In the genomic region with DNA sequence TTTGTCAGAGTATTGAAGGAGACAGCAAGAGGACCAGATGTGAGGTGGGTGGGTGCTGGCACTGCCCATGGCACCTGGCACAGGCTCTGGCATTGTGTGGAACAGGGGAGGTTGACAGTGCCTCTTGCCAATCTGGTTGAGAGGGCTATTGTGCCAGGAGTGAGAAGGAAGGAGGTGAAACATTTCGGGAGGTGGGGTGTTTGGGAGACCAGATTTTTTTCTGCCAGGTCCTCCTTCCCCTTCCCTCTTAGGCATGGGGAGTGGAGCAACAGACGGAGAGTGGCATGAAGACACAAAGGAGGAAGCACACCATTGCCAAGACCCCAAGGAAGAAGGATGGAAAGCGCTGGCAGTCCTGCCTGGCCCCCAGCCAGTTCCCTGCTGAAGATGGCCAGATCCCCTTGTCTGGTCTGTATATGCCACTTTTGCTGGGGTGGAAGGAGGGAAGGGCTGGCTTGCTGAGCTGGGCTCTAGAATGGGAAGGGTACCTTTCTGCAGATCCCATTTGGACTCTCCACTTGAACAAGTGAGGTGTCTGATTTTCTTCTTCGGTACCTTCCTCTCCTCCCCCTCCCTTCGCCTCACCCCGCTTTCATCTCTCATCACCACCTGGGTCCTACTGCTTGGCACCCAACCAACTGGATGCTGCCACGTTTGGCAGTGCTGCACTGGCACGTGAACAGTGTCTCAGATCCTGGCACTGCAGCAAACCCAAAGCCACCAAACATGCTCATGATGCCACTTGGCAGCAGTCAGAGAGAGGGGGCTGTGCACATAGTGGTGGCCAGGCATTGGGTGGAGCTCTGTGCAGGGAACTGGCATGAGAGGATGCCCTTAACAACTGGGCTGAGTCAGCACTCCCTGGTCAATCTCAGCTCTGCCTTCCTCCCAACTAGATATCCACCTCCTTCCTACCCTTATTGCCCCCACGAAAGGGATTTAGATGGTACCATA, we compare ENCODE assay signal across 15 cellular contexts. TPM values are rescaled to one million over a fixed set of nuclear protein-coding genes. Genes with fewer than 3 reads are reported as not detected.
DNase-seq lines count a peak whose midpoint lies in the region; ATAC-seq and TF ChIP-seq lines count a peak whose summit lies in the region.
"Had no signal": no experiment of that assay in that cellular context is flagged by ENCODE, and none has a peak within 500 bp of the region (broad histone marks: within the 10 kb centered on the region; RNA-seq: fewer than 3 reads in every experiment).

No MANE protein-coding gene starts in this region.

- H3K36me3 ChIP-seq in testis (ENCODE audit: low read depth, missing control alignments) = no peaks in the 10 kb centered on the region

- WGBS in testis, 2 donors = 93 to 95% methylated on average over 9 of the region's 9 CpGs

- H3K9me3 ChIP-seq in testis = no peaks in the 10 kb centered on the region
- H3K9me3 ChIP-seq: body of pancreas had no signal

- TF ChIP-seq CTCF in coronary artery (IDR thresholded peaks at IDR 0.05) (no peak), omental fat pad (IDR thresholded peaks at IDR 0.05) (no peak), testis (IDR thresholded peaks at IDR 0.05) (no peak)

- intact Hi-C loops in posterior cingulate gyrus (cut with DNase I) = no loop called here
- intact Hi-C loops in testis (cut with DNase I; ENCODE audit: low total_unique reads) = no loop called here

- no peaks in the 10 kb centered on the region for H3K27me3 ChIP-seq in testis
- H3K27me3 ChIP-seq: body of pancreas had no signal

- H3K4me3 ChIP-seq in coronary artery (no peak overlapping the region), testis (no peak overlapping the region)
- H3K4me3 ChIP-seq: body of pancreas, GM23248 had no signal

- ATAC-seq in GM19463 (IDR thresholded peaks at IDR 0.05; ENCODE audit: unreplicated experiment) (no peak), omental fat pad (ENCODE audit: low FRiP score) (no peak)
- ATAC-seq: body of pancreas, foreskin keratinocyte had no signal

- H3K27ac ChIP-seq in coronary artery (no peak overlapping the region), testis (no peak overlapping the region)
- H3K27ac ChIP-seq: body of pancreas, foreskin keratinocyte, GM23248 had no signal

- H3K4me1 ChIP-seq in testis = no peaks in the 10 kb centered on the region
- H3K4me1 ChIP-seq: body of pancreas, foreskin keratinocyte had no signal

- peak; percentile 97 for DNase-seq in G401 (ENCODE audit: low spot score)
- DNase-seq in NCI-H2171 (lab: John Stamatoyannopoulos, UW) = peak; percentile 54
- peak; percentile 63 for DNase-seq in coronary artery (ENCODE audit: low spot score)
- peak; percentile 57 to 96 (median 74) for DNase-seq in posterior cingulate gyrus
- DNase-seq in omental fat pad (ENCODE audit: low spot score) = no peak
- DNase-seq in testis = no peak
- DNase-seq in DMS153 (lab: John Stamatoyannopoulos, UW) = no peak
- DNase-seq: activated gamma-delta T cell treated with Interleukin-2 at 50 U/mL for 16 hours, AML-193, body of pancreas, foreskin keratinocyte, GM23248, NCI-H1417, NCI-H510A had no signal

- TF ChIP-seq POLR2A in testis (IDR thresholded peaks at IDR 0.05) = no peak

- in situ Hi-C loops in G401 (cut with HindIII; ENCODE audit: low sequenced_read_pairs) = no loop called here

RNA-seq across cellular contexts. Expression of gene ZFHX2, which starts 37.3 kb away (rescaled TPM):
- under 0.01 and 0.03 TPM in 2 replicates for total RNA-seq in G401 (2014; rRNA removed; shearing (Covaris generic))
- total RNA-seq in omental fat pad = 1 to 10 TPM in 1 of 4 donors, under 1 TPM in 3; 0.63 to 1.8 (median 0.73) TPM
- total RNA-seq in testis = 10 to 100 TPM in 1 of 2 donors, 1 to 10 TPM in 1; 9.2 to 21.2 TPM
- polyA plus RNA-seq in testis (ENCODE audit: insufficient read depth, low read depth, low replicate concordance) = 34.3 TPM

RNA-seq across cellular contexts. Expression of gene THTPA, which starts 41.8 kb away (rescaled TPM):
- total RNA-seq in G401 (2014; rRNA removed; shearing (Covaris generic)) = 12.9 and 22.2 TPM in 2 replicates
- 10 to 100 TPM; 12.5 to 19.6 (median 16.7) TPM for total RNA-seq in omental fat pad
- total RNA-seq in testis = 10 to 100 TPM; 25.1 to 34.9 TPM
- polyA plus RNA-seq in testis (ENCODE audit: insufficient read depth, low read depth, low replicate concordance) = 60.3 TPM

RNA-seq across cellular contexts. Expression of gene NGDN, which starts 44.8 kb away (rescaled TPM):
- 47.6 and 52.1 TPM in 2 replicates for total RNA-seq in G401 (2014; rRNA removed; shearing (Covaris generic))
- 10 to 100 TPM; 25.4 to 62.3 (median 33.5) TPM for total RNA-seq in omental fat pad
- 10 to 100 TPM; 47.5 to 48.7 TPM for total RNA-seq in testis
- polyA plus RNA-seq in testis (ENCODE audit: insufficient read depth, low read depth, low replicate concordance) = 57.9 TPM

RNA-seq across cellular contexts. Expression of gene AP1G2, which starts 53.3 kb away (rescaled TPM):
- total RNA-seq in G401 (2014; rRNA removed; shearing (Covaris generic)) = 37.0 and 38.9 TPM in 2 replicates
- total RNA-seq in omental fat pad = 10 to 100 TPM; 49.5 to 72.9 (median 58.0) TPM
- 10 to 100 TPM; 76.9 to 83.4 TPM for total RNA-seq in testis
- 33.6 TPM for polyA plus RNA-seq in testis (ENCODE audit: insufficient read depth, low read depth, low replicate concordance)

Comparison
In these comparisons a context has a peak if more than half of its experiments do, and no peak if none do; other contexts are left out.
1. DNase-seq: peak in G401 (single experiment), NCI-H2171 (single experiment), coronary artery (single experiment) and posterior cingulate gyrus (10 of 10); none in omental fat pad (single experiment), testis (single experiment) and DMS153 (single experiment).